Comparison of ENCODE assay signal across 12 cellular contexts in genomic region chr1:28578696-28579218, GRCh38. TPM values are rescaled to one million over a fixed set of nuclear protein-coding genes. Genes with fewer than 3 reads are reported as not detected.
DNase-seq lines count a peak whose midpoint lies in the region; ATAC-seq lines count a peak whose summit lies in the region.
"Had no signal": no experiment of that assay in that cellular context is flagged by ENCODE, and none has a peak within 500 bp of the region (broad histone marks: within the 10 kb centered on the region; RNA-seq: fewer than 3 reads in every experiment).

No MANE protein-coding gene starts in this region.

- no peaks in the 10 kb centered on the region for H3K27me3 ChIP-seq in HUES48 (ENCODE audit: control insufficient read depth, insufficient read depth, low read length)
- H3K27me3 ChIP-seq in naive thymus-derived CD4-positive, alpha-beta T cell (ENCODE audit: control insufficient read depth in 2 of 2, insufficient read depth in 2 of 2, low read length in 2 of 2): no peaks in the 10 kb centered on the region
- H3K27me3 ChIP-seq in effector memory CD4-positive, alpha-beta T cell (replicated peaks; ENCODE audit: control insufficient read depth, insufficient read depth, low read length, poor library complexity, severe bottlenecking): no peaks in the 10 kb centered on the region

- H3K4me1 ChIP-seq in HUES48 (ENCODE audit: control insufficient read depth, insufficient read depth, low read length): peaks cover 7% of the 10 kb centered on the region; the same call in 1 of the 2 replicates
- H3K4me1 ChIP-seq in naive thymus-derived CD4-positive, alpha-beta T cell (ENCODE audit: control insufficient read depth in 2 of 2, insufficient read depth in 2 of 2, low read length in 2 of 2): peaks cover 20 to 23% of the 10 kb centered on the region in 2 donors
- peaks cover 14% of the 10 kb centered on the region for H3K4me1 ChIP-seq in effector memory CD4-positive, alpha-beta T cell (ENCODE audit: control insufficient read depth, insufficient read depth, low read length, poor library complexity, severe bottlenecking)

- H3K27me3 Mint-ChIP-seq in T-helper 1 cell treated with Interleukin-12 subunit alpha and Interleukin-12 subunit beta and Interleukin-4 antibody, amounts not matched to agents 30 μg/mL and 1 μg/mL, for 36 hours (ENCODE audit: low read depth): no peaks in the 10 kb centered on the region
- H3K27me3 Mint-ChIP-seq in naive thymus-derived CD4-positive, alpha-beta T cell: no peaks in the 10 kb centered on the region

- peak overlapping the region; percentile 64 for H3K27ac ChIP-seq in HUES48 (ENCODE audit: low read depth, low read length)
- H3K27ac ChIP-seq in naive thymus-derived CD4-positive, alpha-beta T cell (ENCODE audit: low read depth, low read length): no peak overlapping the region
- H3K27ac ChIP-seq in effector memory CD4-positive, alpha-beta T cell (ENCODE audit: insufficient read depth, low read length, poor library complexity, severe bottlenecking): no peak overlapping the region

- H3K4me3 Mint-ChIP-seq in T-helper 1 cell treated with Interleukin-12 subunit alpha and Interleukin-12 subunit beta and Interleukin-4 antibody, amounts not matched to agents 30 μg/mL and 1 μg/mL, for 36 hours: peak overlapping the region; percentile 94
- H3K4me3 Mint-ChIP-seq in naive thymus-derived CD4-positive, alpha-beta T cell: peak overlapping the region in 6 of 10 donors; percentile 15 to 94 (median 31)

- intact Hi-C loops in naive thymus-derived CD4-positive, alpha-beta T cell (cut with micrococcal nuclease): no loop called here

- POLR2A ChIA-PET in naive thymus-derived CD4-positive, alpha-beta T cell (lab: Charles Lee): interaction anchor here (0.5 to 7.3 kb wide), 10 partner anchors 8 to 157 kb away, joined by 3 to 109 read pairs (median 12); partner anchors contain the start of genes GMEB1, RCC1, RNU11 and TAF12

- ATAC-seq in activated naive CD4-positive, alpha-beta T cell treated with anti-CD3 and anti-CD28 coated beads, Interleukin-2, amount 50 U/mL, for 72 hours: no peak
- ATAC-seq in naive thymus-derived CD4-positive, alpha-beta T cell: no peak

- no peak for DNase-seq in T-helper 1 cell
- DNase-seq in activated naive CD4-positive, alpha-beta T cell treated with anti-CD3 and anti-CD28 coated beads, Interleukin-2, amount 50 U/mL, for 72 hours (ENCODE audit: low spot score in 2 of 2): no peak
- DNase-seq in naive thymus-derived CD4-positive, alpha-beta T cell: no peak
- no peak for DNase-seq in NCI-H187 treated with DMSO at 0.1 percent for 48 hours (lab: John Stamatoyannopoulos, UW)
- DNase-seq in effector memory CD4-positive, alpha-beta T cell: no peak
- no peak for DNase-seq in AML-193 (lab: John Stamatoyannopoulos, UW)
- DNase-seq: 8988T; activated CD4-positive, alpha-beta T cell treated with anti-CD3 and anti-CD28 coated beads, Interleukin-2, amount 50 U/mL, for 1 hour; KBM-7; NCI-H2171 treated with DMSO at 0.1 percent for 48 hours had no signal

- H3K36me3 Mint-ChIP-seq in T-helper 1 cell treated with Interleukin-12 subunit alpha and Interleukin-12 subunit beta and Interleukin-4 antibody, amounts not matched to agents 30 μg/mL and 1 μg/mL, for 36 hours (ENCODE audit: low read depth): peaks cover 45% of the 10 kb centered on the region
- H3K36me3 Mint-ChIP-seq in activated naive CD4-positive, alpha-beta T cell treated with anti-CD3 and anti-CD28 coated beads, Interleukin-2, amount 50 U/mL, for 72 hours: peaks cover 36 to 42% of the 10 kb centered on the region in 2 donors
- H3K36me3 Mint-ChIP-seq in naive thymus-derived CD4-positive, alpha-beta T cell: peaks cover 0 to 38% (median 27%) of the 10 kb centered on the region in 5 donors

- peaks cover 58% of the 10 kb centered on the region for H3K36me3 ChIP-seq in HUES48 (ENCODE audit: control insufficient read depth, insufficient read depth, low read length)
- H3K36me3 ChIP-seq in naive thymus-derived CD4-positive, alpha-beta T cell (ENCODE audit: control insufficient read depth in 2 of 3, insufficient read depth in 3 of 3, low read length in 3 of 3): peaks cover 11 to 51% (median 26%) of the 10 kb centered on the region in 3 experiments
- H3K36me3 ChIP-seq in effector memory CD4-positive, alpha-beta T cell (ENCODE audit: control insufficient read depth, insufficient read depth, low read length): peaks cover 31% of the 10 kb centered on the region

- H3K9me3 ChIP-seq in HUES48 (ENCODE audit: control insufficient read depth, insufficient read depth, low read length): no peaks in the 10 kb centered on the region
- H3K9me3 ChIP-seq in naive thymus-derived CD4-positive, alpha-beta T cell (ENCODE audit: control insufficient read depth in 2 of 3, low read length in 3 of 3): no peaks in the 10 kb centered on the region
- no peaks in the 10 kb centered on the region for H3K9me3 ChIP-seq in effector memory CD4-positive, alpha-beta T cell (ENCODE audit: control insufficient read depth, low read length)

- H3K9me3 Mint-ChIP-seq in T-helper 1 cell treated with Interleukin-12 subunit alpha and Interleukin-12 subunit beta and Interleukin-4 antibody, amounts not matched to agents 30 μg/mL and 1 μg/mL, for 36 hours: no peaks in the 10 kb centered on the region
- H3K9me3 Mint-ChIP-seq in activated naive CD4-positive, alpha-beta T cell treated with anti-CD3 and anti-CD28 coated beads, Interleukin-2, amount 50 U/mL, for 72 hours: no peaks in the 10 kb centered on the region
- peaks cover 0 to 4% (median 0%) of the 10 kb centered on the region in 11 donors for H3K9me3 Mint-ChIP-seq in naive thymus-derived CD4-positive, alpha-beta T cell

- peaks cover 27% of the 10 kb centered on the region for H3K4me1 Mint-ChIP-seq in T-helper 1 cell treated with Interleukin-12 subunit alpha and Interleukin-12 subunit beta and Interleukin-4 antibody, amounts not matched to agents 30 μg/mL and 1 μg/mL, for 36 hours (ENCODE audit: low read depth)
- peaks cover 22 to 48% (median 37%) of the 10 kb centered on the region in 7 donors for H3K4me1 Mint-ChIP-seq in naive thymus-derived CD4-positive, alpha-beta T cell

- no peak overlapping the region for H3K27ac Mint-ChIP-seq in T-helper 1 cell treated with Interleukin-12 subunit alpha and Interleukin-12 subunit beta and Interleukin-4 antibody, amounts not matched to agents 30 μg/mL and 1 μg/mL, for 36 hours
- peak overlapping the region; percentile 95 to 96 for H3K27ac Mint-ChIP-seq in activated naive CD4-positive, alpha-beta T cell treated with anti-CD3 and anti-CD28 coated beads, Interleukin-2, amount 50 U/mL, for 72 hours
- peak overlapping the region in 5 of 9 donors; percentile 46 to 73 (median 56) for H3K27ac Mint-ChIP-seq in naive thymus-derived CD4-positive, alpha-beta T cell

- no peak overlapping the region for H3K4me3 ChIP-seq in HUES48 (ENCODE audit: low read depth, low read length)
- no peak overlapping the region for H3K4me3 ChIP-seq in naive thymus-derived CD4-positive, alpha-beta T cell (ENCODE audit: low read length)
- no peak overlapping the region for H3K4me3 ChIP-seq in effector memory CD4-positive, alpha-beta T cell (ENCODE audit: insufficient read depth, low read depth, low read length, poor library complexity, severe bottlenecking)

- no peak overlapping the region for H3K9ac ChIP-seq in HUES48 (ENCODE audit: low read depth, low read length)

- CTCF ChIA-PET in naive thymus-derived CD4-positive, alpha-beta T cell (lab: Charles Lee): no interaction called here

RNA-seq across cellular contexts. Expression of gene RAB42, which starts 13.3 kb away (rescaled TPM):
- under 1 TPM in 1 of 2 donors, not detected in 1; 0.21 TPM for total RNA-seq in activated naive CD4-positive, alpha-beta T cell treated with anti-CD3 and anti-CD28 coated beads, Interleukin-2, amount 50 U/mL, for 72 hours
- 1 to 10 TPM in 2 of 5 experiments, not detected in 3; 1.1 to 1.2 TPM for total RNA-seq in naive thymus-derived CD4-positive, alpha-beta T cell
- polyA plus RNA-seq in naive thymus-derived CD4-positive, alpha-beta T cell: not detected

RNA-seq across cellular contexts. Expression of gene TRNAU1AP, which starts 25.9 kb away (rescaled TPM):
- 10 to 100 TPM; 64.8 to 73.4 TPM for total RNA-seq in activated naive CD4-positive, alpha-beta T cell treated with anti-CD3 and anti-CD28 coated beads, Interleukin-2, amount 50 U/mL, for 72 hours
- total RNA-seq in naive thymus-derived CD4-positive, alpha-beta T cell: 10 to 100 TPM; 27.6 to 52.5 (median 40.9) TPM
- polyA plus RNA-seq in naive thymus-derived CD4-positive, alpha-beta T cell: 10 to 100 TPM; 26.5 to 29.9 TPM
